In the genomic region with DNA sequence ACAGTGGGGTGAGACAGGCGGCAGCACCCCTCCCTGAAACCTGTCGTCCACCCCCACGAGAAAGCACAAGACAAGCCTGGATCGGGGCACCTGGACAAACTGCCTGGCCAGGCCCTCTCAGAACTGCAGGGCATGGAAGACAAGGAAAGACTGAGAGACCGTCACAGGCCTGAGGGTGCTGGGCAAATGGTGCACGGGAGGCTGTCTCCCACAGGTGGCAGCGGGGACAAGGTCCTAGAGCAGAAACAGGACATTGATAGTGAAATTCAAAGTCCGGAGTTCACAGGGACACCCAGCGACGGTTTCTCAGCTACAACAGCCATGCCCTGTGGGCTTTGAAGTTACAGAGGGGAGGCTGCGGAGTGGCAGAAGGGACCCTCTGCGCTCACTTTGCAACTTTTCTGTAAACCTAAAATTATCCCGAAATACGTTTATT, we compare ENCODE assay signal across 21 cellular contexts. TPM values are rescaled to one million over a fixed set of nuclear protein-coding genes. Genes with fewer than 3 reads are reported as not detected.
"Had no signal": no experiment of that assay in that cellular context is flagged by ENCODE, and none has a peak within 500 bp of the region (broad histone marks: within the 10 kb centered on the region; RNA-seq: fewer than 3 reads in every experiment).

No MANE protein-coding gene starts in this region.

- ATAC-seq: activated naive CD4-positive, alpha-beta T cell treated with anti-CD3 and anti-CD28 coated beads, Interleukin-2, amount 50 U/mL, for 72 hours; natural killer cell had no signal

- H3K9me3 Mint-ChIP-seq: activated naive CD4-positive, alpha-beta T cell treated with anti-CD3 and anti-CD28 coated beads, Interleukin-2, amount 50 U/mL, for 72 hours; endodermal cell; natural killer cell had no signal

- H3K9me3 ChIP-seq: adrenal gland, neutrophil, thyroid gland had no signal

- H3K27ac Mint-ChIP-seq: activated naive CD4-positive, alpha-beta T cell treated with anti-CD3 and anti-CD28 coated beads, Interleukin-2, amount 50 U/mL, for 72 hours; endodermal cell; natural killer cell had no signal

- H3K4me3 Mint-ChIP-seq: endodermal cell, natural killer cell had no signal

- H3K4me1 ChIP-seq: adrenal gland, thyroid gland had no signal

- H3K27me3 ChIP-seq: adrenal gland, neutrophil, thyroid gland had no signal

- H3K36me3 Mint-ChIP-seq: natural killer cell had no signal

- DNase-seq: activated CD4-positive, CD25-positive, alpha-beta regulatory T cell treated with anti-CD3 and anti-CD28 coated beads, Interleukin-2, amount 50 U/mL, for 72 hours; activated gamma-delta T cell; adrenal gland; endodermal cell; erythroblast; mesendoderm; natural killer cell; stimulated activated CD8-positive, alpha-beta memory T cell treated with anti-CD3 and anti-CD28 coated beads, Interleukin-4, amount 100 ng/mL, for 48 hours; stimulated activated naive CD4-positive, alpha-beta T cell; T-helper 1 cell; thyroid gland had no signal

- H3K4me3 ChIP-seq: adrenal gland, thyroid gland had no signal

- H3K27ac ChIP-seq: adrenal gland, neutrophil, thyroid gland had no signal

- H3K4me1 Mint-ChIP-seq: endodermal cell had no signal

RNA-seq across cellular contexts. Expression of gene DRD4, which starts 20.6 kb away (rescaled TPM):
- total RNA-seq: frontal cortex, urinary bladder had no signal
- polyA plus RNA-seq: keratinocyte had no signal

RNA-seq across cellular contexts. Expression of gene SCT, which starts 30.7 kb away (rescaled TPM):
- total RNA-seq: activated CD8-positive, alpha-beta memory T cell treated with anti-CD3 and anti-CD28 coated beads for 36 hours; activated naive CD4-positive, alpha-beta T cell treated with anti-CD3 and anti-CD28 coated beads, Interleukin-2, amount 50 U/mL, for 72 hours; adrenal gland; cardiac septum; dermis microvascular lymphatic vessel endothelial cell; frontal cortex; lower leg skin; natural killer cell; subcutaneous adipose tissue; thyroid gland; urinary bladder had no signal
- polyA plus RNA-seq: keratinocyte, urinary bladder had no signal

RNA-seq across cellular contexts. Expression of gene CDHR5, which starts 33.0 kb away (rescaled TPM):
- total RNA-seq: activated CD8-positive, alpha-beta memory T cell treated with anti-CD3 and anti-CD28 coated beads for 36 hours; activated naive CD4-positive, alpha-beta T cell treated with anti-CD3 and anti-CD28 coated beads, Interleukin-2, amount 50 U/mL, for 72 hours; cardiac septum; dermis microvascular lymphatic vessel endothelial cell; frontal cortex; lower leg skin; natural killer cell; subcutaneous adipose tissue; thyroid gland; urinary bladder had no signal
- polyA plus RNA-seq: keratinocyte had no signal
